In the genomic region with DNA sequence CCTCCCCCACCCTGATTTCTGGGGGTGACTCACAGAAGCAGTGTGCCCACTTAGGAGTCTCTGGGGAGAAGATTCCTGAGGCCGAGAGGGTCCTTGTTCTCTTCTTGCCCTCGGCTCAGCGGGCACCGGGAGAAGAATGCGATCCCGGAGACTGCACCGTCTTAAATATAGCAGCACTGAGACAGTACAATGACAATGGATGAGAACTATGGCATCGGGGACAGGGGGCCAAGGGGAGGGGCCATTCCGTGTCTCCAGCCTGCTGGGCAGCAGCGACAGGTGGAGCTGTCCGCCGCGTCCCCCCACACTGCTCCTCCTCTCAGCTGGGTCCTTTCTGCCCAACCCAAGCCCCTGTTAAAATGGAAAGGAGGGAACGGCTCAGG, we compare ENCODE assay signal across 8 cellular contexts. TPM values are rescaled to one million over a fixed set of nuclear protein-coding genes. Genes with fewer than 3 reads are reported as not detected.
A peak's percentile ranks its signal among the peaks of the same experiment; 100 is the strongest.
DNase-seq lines count a peak whose midpoint lies in the region; ATAC-seq and TF ChIP-seq lines count a peak whose summit lies in the region.

A gene (minus strand): TSS at position 138 of the 383 bp plus-strand sequence. CDS start 3,499 bp downstream, outside the sequence.

- no peaks in the 10 kb centered on the region for H3K36me3 Mint-ChIP-seq in brain
- no peaks in the 10 kb centered on the region for H3K36me3 Mint-ChIP-seq in stimulated activated naive B cell treated with anti-CD40 and anti-IgM and Interleukin-4, amounts not matched to agents 10 μg/mL and 1 μg/mL and 100 μg/mL, for 72 hours

- ATAC-seq in stimulated activated naive B cell treated with anti-CD40 and anti-IgM and Interleukin-4, amounts not matched to agents 10 μg/mL and 1 μg/mL and 100 μg/mL, for 72 hours (replicated peaks): peak in 1 of 2 donors; percentile 5
- no peak for ATAC-seq in GM18517 (IDR thresholded peaks at IDR 0.05; ENCODE audit: unreplicated experiment)
- ATAC-seq in GM18870 (IDR thresholded peaks at IDR 0.05; ENCODE audit: unreplicated experiment): no peak

- peak within 1 kb of the TSS; percentile 16 for H3K4me3 ChIP-seq in kidney epithelial cell (ENCODE audit: low read depth, low read length)

- H3K9me3 Mint-ChIP-seq in brain: no peaks in the 10 kb centered on the region
- H3K9me3 Mint-ChIP-seq in stimulated activated naive B cell treated with anti-CD40 and anti-IgM and Interleukin-4, amounts not matched to agents 10 μg/mL and 1 μg/mL and 100 μg/mL, for 72 hours: no peaks in the 10 kb centered on the region

- peaks cover 36% of the 10 kb centered on the region for H3K4me1 Mint-ChIP-seq in brain
- H3K4me1 Mint-ChIP-seq in stimulated activated naive B cell treated with anti-CD40 and anti-IgM and Interleukin-4, amounts not matched to agents 10 μg/mL and 1 μg/mL and 100 μg/mL, for 72 hours: peaks cover 7 to 11% of the 10 kb centered on the region in 2 donors

- peaks cover 8% of the 10 kb centered on the region for H3K27me3 ChIP-seq in kidney epithelial cell (ENCODE audit: control insufficient read depth, insufficient read depth, low read length)

- H3K27me3 Mint-ChIP-seq in brain: peaks cover 28% of the 10 kb centered on the region
- H3K27me3 Mint-ChIP-seq in stimulated activated naive B cell treated with anti-CD40 and anti-IgM and Interleukin-4, amounts not matched to agents 10 μg/mL and 1 μg/mL and 100 μg/mL, for 72 hours: peaks cover 35 to 48% of the 10 kb centered on the region in 2 donors

- no peaks in the 10 kb centered on the region for H3K36me3 ChIP-seq in kidney epithelial cell (ENCODE audit: control insufficient read depth, insufficient read depth, low read length)

- DNase-seq in NCI-H1417 (lab: John Stamatoyannopoulos, UW) (peak in 2 of 3 experiments; percentile 52 to 65), NCI-H1417 treated with DMSO at 0.1 percent for 48 hours (lab: John Stamatoyannopoulos, UW) (no peak), kidney epithelial cell (ENCODE audit: low read depth) (no peak), HPDE6-E6E7 (ENCODE audit: extremely low spot score) (no peak)
- no peak for DNase-seq in stimulated activated naive B cell treated with anti-CD40 and anti-IgM and Interleukin-4, amounts not matched to agents 10 μg/mL and 1 μg/mL and 100 μg/mL, for 72 hours

- peak within 1 kb of the TSS in 2 of 5 experiments; percentile 70 to 80 for H3K4me3 Mint-ChIP-seq in brain
- H3K4me3 Mint-ChIP-seq in stimulated activated naive B cell treated with anti-CD40 and anti-IgM and Interleukin-4, amounts not matched to agents 10 μg/mL and 1 μg/mL and 100 μg/mL, for 72 hours: peak within 1 kb of the TSS; percentile 32 to 58

- TF ChIP-seq CTCF in brain (conservative IDR thresholded peaks at IDR 0.05) (no peak), kidney epithelial cell (IDR thresholded peaks at IDR 0.05; ENCODE audit: insufficient read depth, low read length, poor library complexity, severe bottlenecking) (no peak)

- H3K27ac Mint-ChIP-seq in brain: peak within 1 kb of the TSS in 3 of 5 experiments; percentile 54 to 82 (median 73)
- H3K27ac Mint-ChIP-seq in stimulated activated naive B cell treated with anti-CD40 and anti-IgM and Interleukin-4, amounts not matched to agents 10 μg/mL and 1 μg/mL and 100 μg/mL, for 72 hours: no peak within 1 kb of the TSS

RNA-seq across cellular contexts. Expression of the gene that starts here (rescaled TPM):
- polyA plus RNA-seq in brain (ENCODE audit: insufficient read depth, low read depth, low replicate concordance): not detected
- total RNA-seq in kidney epithelial cell: 7.9 and 8.1 TPM in 2 replicates

Comparison
In these comparisons a context has a peak if more than half of its experiments do, and no peak if none do; other contexts are left out.
1. DNase-seq: peak in NCI-H1417 (2 of 3); none in NCI-H1417 treated with DMSO at 0.1 percent for 48 hours (single experiment), kidney epithelial cell (single experiment), stimulated activated naive B cell treated with anti-CD40 and anti-IgM and Interleukin-4, amounts not matched to agents 10 μg/mL and 1 μg/mL and 100 μg/mL, for 72 hours (single experiment) and HPDE6-E6E7 (single experiment).